In the genomic region with DNA sequence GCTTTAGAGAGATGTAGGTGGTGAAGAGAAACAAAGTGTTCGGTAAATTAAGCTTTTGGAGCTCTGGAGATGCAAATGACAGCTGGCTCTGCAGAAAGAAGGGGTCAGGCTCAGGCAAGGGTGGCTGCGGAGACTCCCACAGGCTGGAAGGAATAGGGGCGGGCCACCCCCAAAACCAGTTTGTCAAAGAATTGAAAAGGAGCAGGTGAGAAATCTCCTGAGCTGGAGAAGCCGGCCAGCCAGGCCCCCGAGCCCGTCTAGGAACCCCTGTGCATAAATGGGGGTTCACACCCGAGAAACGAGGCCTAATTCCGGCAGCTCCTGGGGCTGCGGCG, we compare ENCODE assay signal across 9 cellular contexts. TPM values are rescaled to one million over a fixed set of nuclear protein-coding genes. Genes with fewer than 3 reads are reported as not detected.
DNase-seq lines count a peak whose midpoint lies in the region; ATAC-seq, FAIRE-seq and TF ChIP-seq lines count a peak whose summit lies in the region.
"Had no signal": no experiment of that assay in that cellular context is flagged by ENCODE, and none has a peak within 500 bp of the region (broad histone marks: within the 10 kb centered on the region; RNA-seq: fewer than 3 reads in every experiment).

No MANE protein-coding gene starts in this region.

- H3K9ac ChIP-seq in SK-N-SH, result peak overlapping the region; percentile 98
- peak overlapping the region; percentile 99 for H3K9ac ChIP-seq in endothelial cell of umbilical vein (replicated peaks; ENCODE audit: extremely low read depth, insufficient read depth, low read length)

- CTCF ChIA-PET in SK-N-SH (lab: Yijun Ruan, JAX) (no interaction called here), endothelial cell of umbilical vein (lab: Charles Lee) (interaction anchor here (0.7 to 1.4 kb wide), 3 partner anchors 9 to 72 kb away, joined by 3 to 6 read pairs (median 3); a partner anchor contains a TSS)
- CTCF ChIA-PET in naive thymus-derived CD4-positive, alpha-beta T cell (lab: Charles Lee), result interaction anchor here (1.0 kb wide), 1 partner anchor 8 kb away, joined by 3 read pairs; no protein-coding TSS in a partner anchor

- peak; percentile 33 for DNase-seq in NOMO-1 treated with DMSO at 0.1 percent for 48 hours (lab: John Stamatoyannopoulos, UW; ENCODE audit: unreplicated experiment)
- no peak for DNase-seq in NOMO-1 treated with dmso at 0.1 percent for 144 hours (lab: John Stamatoyannopoulos, UW; ENCODE audit: unreplicated experiment)
- DNase-seq in SK-N-SH, result no peak
- DNase-seq in endothelial cell of umbilical vein (ENCODE audit: low read depth, low spot score), result no peak
- DNase-seq in naive thymus-derived CD4-positive, alpha-beta T cell, result peak in 2 of 9 donors; percentile 16
- no peak for DNase-seq in SK-N-DZ (ENCODE audit: low spot score)
- no peak for DNase-seq in NCI-H1436 (lab: John Stamatoyannopoulos, UW)

- H3K27ac ChIP-seq in SK-N-SH (ENCODE audit: low read depth in 2 of 2, low read length in 1 of 2) (peak overlapping the region; percentile 93 to 95), endothelial cell of umbilical vein (ENCODE audit: insufficient read depth, low read depth, low read length) (peak overlapping the region; percentile 97)
- H3K27ac ChIP-seq in naive thymus-derived CD4-positive, alpha-beta T cell (ENCODE audit: low read depth, low read length), result peak overlapping the region; percentile 91

- TF ChIP-seq RAD21 in SK-N-SH (IDR thresholded peaks at IDR 0.05; ENCODE audit: low read length), result no peak

- 3% methylated on average over 11 of the region's 11 CpGs for WGBS in SK-N-SH (ENCODE audit: low lambda C conversion rate)

- TF ChIP-seq POLR2A in endothelial cell of umbilical vein (IDR thresholded peaks at IDR 0.05; ENCODE audit: low read depth, low read length), result no peak

- intact Hi-C loops in endothelial cell of umbilical vein (cut with micrococcal nuclease), result loop anchor here (1.0 to 5.0 kb wide), 3 partner anchors 436 to 1052 kb away; a partner anchor contains a TSS
- intact Hi-C loops in naive thymus-derived CD4-positive, alpha-beta T cell (cut with micrococcal nuclease), result loop anchor here (1.0 to 10.0 kb wide), 11 partner anchors 13 to 1405 kb away; a partner anchor contains a TSS

- POLR2A ChIA-PET in SK-N-SH (lab: Yijun Ruan, JAX) (interaction anchor here (1.5 kb wide), 1 partner anchor 14 kb away, joined by 10 read pairs; a partner anchor contains a TSS), endothelial cell of umbilical vein (lab: Charles Lee) (interaction anchor here (1.0 kb wide), 1 partner anchor 13 kb away, joined by 3 read pairs; a partner anchor contains a TSS)
- POLR2A ChIA-PET in naive thymus-derived CD4-positive, alpha-beta T cell (lab: Charles Lee), result interaction anchor here (0.8 to 5.5 kb wide), 4 partner anchors 9 to 984 kb away, joined by 3 to 68 read pairs (median 8); a partner anchor contains a TSS

- no peak for TF ChIP-seq EP300 in SK-N-SH (IDR thresholded peaks at IDR 0.05; ENCODE audit: borderline replicate concordance in 1 of 2, low read depth in 1 of 2, low read length in 1 of 2)

- H3K4me3 ChIP-seq in SK-N-SH (ENCODE audit: low read depth in 2 of 2, low read length in 1 of 2), result peak overlapping the region; percentile 88 to 97
- H3K4me3 ChIP-seq in endothelial cell of umbilical vein (replicated peaks in 1 of 3; ENCODE audit: insufficient read depth in 1 of 3, low read depth in 1 of 3, low read length in 3 of 3), result peak overlapping the region; percentile 89 to 92 (median 91)
- H3K4me3 ChIP-seq in naive thymus-derived CD4-positive, alpha-beta T cell (ENCODE audit: low read length), result peak overlapping the region; percentile 69

- no TSS peak for BruUV-seq in endothelial cell of umbilical vein (replicated peaks; lab: Mats Ljungman, UMichigan)

- H3K27me3 ChIP-seq in SK-N-SH (ENCODE audit: insufficient read depth) (no peaks in the 10 kb centered on the region), endothelial cell of umbilical vein (ENCODE audit: control insufficient read depth in 2 of 2, insufficient read depth in 2 of 2, low read length in 2 of 2) (no peaks in the 10 kb centered on the region)
- H3K27me3 ChIP-seq in naive thymus-derived CD4-positive, alpha-beta T cell (ENCODE audit: control insufficient read depth in 2 of 2, insufficient read depth in 2 of 2, low read length in 2 of 2), result no peaks in the 10 kb centered on the region

- H3K36me3 Mint-ChIP-seq in naive thymus-derived CD4-positive, alpha-beta T cell, result peaks cover 0 to 13% (median 8%) of the 10 kb centered on the region in 5 donors

- peaks cover 38 to 62% (median 52%) of the 10 kb centered on the region in 7 donors for H3K4me1 Mint-ChIP-seq in naive thymus-derived CD4-positive, alpha-beta T cell

- H3K27me3 Mint-ChIP-seq in naive thymus-derived CD4-positive, alpha-beta T cell, result no peaks in the 10 kb centered on the region

- H3K4me1 ChIP-seq in SK-N-SH (ENCODE audit: control insufficient read depth in 1 of 2, insufficient read depth in 2 of 2, low read depth in 1 of 2, low read length in 1 of 2), result peaks cover 0 to 7% of the 10 kb centered on the region in 2 experiments; a peak in 2 of 4 replicates
- H3K4me1 ChIP-seq in endothelial cell of umbilical vein (ENCODE audit: control insufficient read depth, extremely low read depth, insufficient read depth, low read length), result peaks cover 27% of the 10 kb centered on the region
- peaks cover 17 to 20% of the 10 kb centered on the region in 2 donors for H3K4me1 ChIP-seq in naive thymus-derived CD4-positive, alpha-beta T cell (ENCODE audit: control insufficient read depth in 2 of 2, insufficient read depth in 2 of 2, low read length in 2 of 2)

- peak overlapping the region; percentile 88 to 100 (median 98) for H3K4me3 Mint-ChIP-seq in naive thymus-derived CD4-positive, alpha-beta T cell

- no peaks in the 10 kb centered on the region for H3K9me2 ChIP-seq in SK-N-SH

- dilution Hi-C loops in endothelial cell of umbilical vein (cut with MboI; ENCODE audit: extremely low pct_ligation_motif_present, low sequenced_read_pairs), result no loop called here

- FAIRE-seq in endothelial cell of umbilical vein (lab: Jason Lieb, UNC), result no peak
- FAIRE-seq: colon had no signal

- no peaks in the 10 kb centered on the region for H3K9me1 ChIP-seq in endothelial cell of umbilical vein (replicated peaks; ENCODE audit: control insufficient read depth, extremely low read depth, insufficient read depth, low read length)

- TF ChIP-seq CTCF in SK-N-SH (IDR thresholded peaks at IDR 0.05) (no peak), endothelial cell of umbilical vein (IDR thresholded peaks at IDR 0.05; ENCODE audit: extremely low read depth in 1 of 2, insufficient read depth in 1 of 2, low read depth in 1 of 2, low read length in 2 of 2) (no peak)

- peak; percentile 22 for ATAC-seq in HG02852 (IDR thresholded peaks at IDR 0.05; ENCODE audit: unreplicated experiment)
- no peak for ATAC-seq in naive thymus-derived CD4-positive, alpha-beta T cell

- peaks cover 55% of the 10 kb centered on the region for H3K79me2 ChIP-seq in SK-N-SH (ENCODE audit: insufficient read depth)
- peaks cover 54% of the 10 kb centered on the region for H3K79me2 ChIP-seq in endothelial cell of umbilical vein (ENCODE audit: control insufficient read depth, insufficient read depth, low read length)

- peaks cover 0 to 13% (median 2%) of the 10 kb centered on the region in 11 donors for H3K9me3 Mint-ChIP-seq in naive thymus-derived CD4-positive, alpha-beta T cell

- H3F3A ChIP-seq in SK-N-SH (replicated peaks; ENCODE audit: insufficient read depth), result no peaks in the 10 kb centered on the region

- H3K36me3 ChIP-seq in SK-N-SH (replicated peaks in 1 of 2; ENCODE audit: control insufficient read depth in 1 of 2, insufficient read depth in 2 of 2, low read length in 1 of 2), result peaks cover 0 to 5% of the 10 kb centered on the region in 2 experiments
- peaks cover 0 to 2% of the 10 kb centered on the region in 2 experiments for H3K36me3 ChIP-seq in endothelial cell of umbilical vein (ENCODE audit: control insufficient read depth in 2 of 2, extremely low read depth in 1 of 2, insufficient read depth in 2 of 2, low read length in 2 of 2)
- peaks cover 0 to 4% (median 0%) of the 10 kb centered on the region in 3 experiments for H3K36me3 ChIP-seq in naive thymus-derived CD4-positive, alpha-beta T cell (ENCODE audit: control insufficient read depth in 2 of 3, insufficient read depth in 3 of 3, low read length in 3 of 3)

- H3K27ac Mint-ChIP-seq in naive thymus-derived CD4-positive, alpha-beta T cell, result peak overlapping the region; percentile 93 to 99 (median 97)

- H3K9me3 ChIP-seq in SK-N-SH, result no peaks in the 10 kb centered on the region
- H3K9me3 ChIP-seq in endothelial cell of umbilical vein (replicated peaks; ENCODE audit: control insufficient read depth, insufficient read depth, low read length), result no peaks in the 10 kb centered on the region
- H3K9me3 ChIP-seq in naive thymus-derived CD4-positive, alpha-beta T cell (ENCODE audit: control insufficient read depth in 2 of 3, low read length in 3 of 3), result no peaks in the 10 kb centered on the region

- peaks cover 45% of the 10 kb centered on the region for H4K20me1 ChIP-seq in SK-N-SH (ENCODE audit: insufficient read depth)
- peaks cover 9% of the 10 kb centered on the region for H4K20me1 ChIP-seq in endothelial cell of umbilical vein (replicated peaks; ENCODE audit: control insufficient read depth, extremely low read depth, insufficient read depth, low read length)

- peak overlapping the region; percentile 74; the same call in 1 of the 2 replicates for H2AFZ ChIP-seq in SK-N-SH (ENCODE audit: low read depth)
- H2AFZ ChIP-seq in endothelial cell of umbilical vein (ENCODE audit: low read depth, low read length), result peak overlapping the region; percentile 52

- peak overlapping the region; percentile 80 for H3K4me2 ChIP-seq in SK-N-SH
- peak overlapping the region; percentile 100 for H3K4me2 ChIP-seq in endothelial cell of umbilical vein (ENCODE audit: insufficient read depth, low read length)

RNA-seq across cellular contexts. Expression of a gene that starts 0.5 kb away (rescaled TPM):
- polyA plus RNA-seq in SK-N-SH (2012; rRNA removed), result 37.4 and 39.7 TPM in 2 replicates
- polyA plus RNA-seq in SK-N-SH (2012; cell fraction: cytosol; rRNA removed), result 53.1 and 71.9 TPM in 2 replicates
- polyA plus RNA-seq in SK-N-SH (2012; cell fraction: nucleus; rRNA removed), result 18.7 and 22.8 TPM in 2 replicates
- 70.6 and 81.2 TPM in 2 replicates for total RNA-seq in endothelial cell of umbilical vein
- 27.4 and 29.5 TPM in 2 replicates for polyA plus RNA-seq in endothelial cell of umbilical vein
- 53.6 and 53.8 TPM in 2 replicates for polyA plus RNA-seq in endothelial cell of umbilical vein (2011; cell fraction: cytosol; rRNA removed)
- 25.9 and 34.9 TPM in 2 replicates for polyA plus RNA-seq in endothelial cell of umbilical vein (2011; cell fraction: nucleus; rRNA removed)
- polyA plus RNA-seq in endothelial cell of umbilical vein (2012), result 63.7 and 94.3 TPM in 2 replicates
- 21.2 and 22.5 TPM in 2 replicates for polyA minus RNA-seq in endothelial cell of umbilical vein
- 8.9 TPM for polyA minus RNA-seq in endothelial cell of umbilical vein (2011; cell fraction: cytosol; rRNA and poly(A)+ RNA removed)
- 29.0 and 42.9 TPM in 2 replicates for polyA minus RNA-seq in endothelial cell of umbilical vein (2011; cell fraction: nucleus; rRNA and poly(A)+ RNA removed)
- total RNA-seq in naive thymus-derived CD4-positive, alpha-beta T cell, result 10 to 100 TPM; 32.4 to 65.5 (median 42.8) TPM
- polyA plus RNA-seq in naive thymus-derived CD4-positive, alpha-beta T cell, result 10 to 100 TPM; 51.7 to 52.3 TPM
- polyA plus RNA-seq in SK-N-DZ (2014; cell fraction: cytosol; rRNA removed), result 68.9 and 76.5 TPM in 2 replicates
- polyA plus RNA-seq in SK-N-DZ (2014; cell fraction: nucleus; rRNA removed), result 28.3 and 37.0 TPM in 2 replicates

RNA-seq across cellular contexts. Expression of a gene that starts 13.3 kb away (rescaled TPM):
- 2.6 and 4.1 TPM in 2 replicates for polyA plus RNA-seq in SK-N-SH (2012; rRNA removed)
- 2.2 and 2.3 TPM in 2 replicates for polyA plus RNA-seq in SK-N-SH (2012; cell fraction: cytosol; rRNA removed)
- 6.1 and 6.5 TPM in 2 replicates for polyA plus RNA-seq in SK-N-SH (2012; cell fraction: nucleus; rRNA removed)
- 19.0 and 19.2 TPM in 2 replicates for total RNA-seq in endothelial cell of umbilical vein
- polyA plus RNA-seq in endothelial cell of umbilical vein, result 5.9 and 9.1 TPM in 2 replicates
- 4.5 and 5.1 TPM in 2 replicates for polyA plus RNA-seq in endothelial cell of umbilical vein (2011; cell fraction: cytosol; rRNA removed)
- 12.5 and 18.6 TPM in 2 replicates for polyA plus RNA-seq in endothelial cell of umbilical vein (2011; cell fraction: nucleus; rRNA removed)
- 5.5 and 8.0 TPM in 2 replicates for polyA plus RNA-seq in endothelial cell of umbilical vein (2012)
- 96.6 and 119 TPM in 2 replicates for polyA minus RNA-seq in endothelial cell of umbilical vein
- polyA minus RNA-seq in endothelial cell of umbilical vein (2011; cell fraction: cytosol; rRNA and poly(A)+ RNA removed), result 16.5 TPM
- 103 and 168 TPM in 2 replicates for polyA minus RNA-seq in endothelial cell of umbilical vein (2011; cell fraction: nucleus; rRNA and poly(A)+ RNA removed)
- 10 to 100 TPM; 44.2 to 59.8 (median 51.6) TPM for total RNA-seq in naive thymus-derived CD4-positive, alpha-beta T cell
- 10 to 100 TPM; 28.3 to 31.9 TPM for polyA plus RNA-seq in naive thymus-derived CD4-positive, alpha-beta T cell
- 3.3 and 6.8 TPM in 2 replicates for polyA plus RNA-seq in SK-N-DZ (2014; cell fraction: cytosol; rRNA removed)
- polyA plus RNA-seq in SK-N-DZ (2014; cell fraction: nucleus; rRNA removed), result 2.2 and 3.0 TPM in 2 replicates
